ENCODE assay signal across 20 cellular contexts in the genomic region with DNA sequence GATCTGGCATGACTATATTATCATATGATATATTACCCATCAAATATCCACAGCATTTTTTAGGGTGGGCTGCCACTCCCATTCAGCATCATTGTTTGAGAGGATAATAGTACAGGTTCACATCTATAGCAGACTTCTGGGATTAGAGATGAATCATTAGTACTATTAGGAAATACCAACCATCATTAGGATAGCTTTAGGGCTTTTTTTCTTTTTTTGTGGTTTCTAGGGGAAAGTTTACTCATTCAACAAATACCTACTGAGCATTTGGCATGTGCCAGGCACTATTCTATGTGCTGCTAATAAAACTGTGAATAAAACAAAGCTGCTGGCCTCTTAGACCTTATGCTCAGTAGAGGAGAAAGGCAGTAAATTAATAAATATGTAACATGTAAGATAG. TPM values are rescaled to one million over a fixed set of nuclear protein-coding genes. Genes with fewer than 3 reads are reported as not detected.
DNase-seq lines count a peak whose midpoint lies in the region; ATAC-seq, FAIRE-seq and TF ChIP-seq lines count a peak whose summit lies in the region.
"Had no signal": no experiment of that assay in that cellular context is flagged by ENCODE, and none has a peak within 500 bp of the region (broad histone marks: within the 10 kb centered on the region; RNA-seq: fewer than 3 reads in every experiment).

No MANE protein-coding gene starts in this region.

- DNase-seq in A172 (ENCODE audit: low spot score) (peak; percentile 40), HS-27A (ENCODE audit: low read depth) (peak; percentile 31), GM12878 (ENCODE audit: low read depth, low spot score) (no peak), foreskin melanocyte (peak; percentile 32), NCI-H2171 treated with DMSO at 0.1 percent for 48 hours (lab: John Stamatoyannopoulos, UW) (no peak)
- DNase-seq in activated T-cell treated with anti-CD3 and anti-CD28 coated beads, Interleukin-2, amount 50 U/mL, for 72 hours: no peak
- no peak for DNase-seq in stimulated activated CD4-positive, alpha-beta T cell treated with anti-CD3 and anti-CD28 coated beads, Interleukin-2, amount 100 ng/mL, for 24 hours
- DNase-seq: 8988T; activated B cell treated with CpG ODN at 0.5 μM for 24 hours; activated naive CD4-positive, alpha-beta T cell treated with anti-CD3 and anti-CD28 coated beads for 36 hours; Calu3; NCI-H1694 treated with DMSO at 0.1 percent for 48 hours; NCI-H526; nephron progenitor cell; retina; stimulated activated CD4-positive, alpha-beta T cell treated with anti-CD3 and anti-CD28 coated beads, Interleukin-4, amount 100 ng/mL, for 24 hours had no signal

- SMC1A ChIA-PET in GM12878 (lab: Charles Lee; ENCODE audit: uncharacterized antibody, unreplicated experiment): interaction anchor here (0.9 to 1.3 kb wide), 8 partner anchors 9 to 206 kb away, joined by 3 to 6 read pairs (median 4); no protein-coding TSS in a partner anchor

- CTCF ChIA-PET in GM12878 (lab: Yijun Ruan, JAX): interaction anchor here (1.2 kb wide), 1 partner anchor 66 kb away, joined by 3 read pairs; no protein-coding TSS in a partner anchor

- peaks cover 0 to 2% of the 10 kb centered on the region in 2 donors for H3K9me3 Mint-ChIP-seq in activated T-cell treated with anti-CD3 and anti-CD28 coated beads, Interleukin-2, amount 50 U/mL, for 72 hours
- H3K9me3 Mint-ChIP-seq: nephron progenitor cell had no signal

- intact Hi-C loops in GM12878 (cut with micrococcal nuclease; ENCODE audit: unreplicated experiment): no loop called here

- no peaks in the 10 kb centered on the region for H4K20me1 ChIP-seq in GM12878 (ENCODE audit: control insufficient read depth, insufficient read depth)

- no peak for TF ChIP-seq POLR2A in GM12878 (IDR thresholded peaks at IDR 0.05; ENCODE audit: low read depth, low read length)

- H3K27ac Mint-ChIP-seq in activated T-cell treated with anti-CD3 and anti-CD28 coated beads, Interleukin-2, amount 50 U/mL, for 72 hours: no peak overlapping the region
- H3K27ac Mint-ChIP-seq: activated B cell treated with CpG ODN at 0.5 μM for 24 hours; activated naive CD4-positive, alpha-beta T cell treated with anti-CD3 and anti-CD28 coated beads for 36 hours; nephron progenitor cell had no signal

- no peaks in the 10 kb centered on the region for H3K79me2 ChIP-seq in GM12878 (ENCODE audit: control insufficient read depth, insufficient read depth, low read length)

- peaks cover 2 to 13% of the 10 kb centered on the region in 2 experiments; a peak in 3 of 4 replicates for H3K36me3 ChIP-seq in GM12878 (ENCODE audit: control insufficient read depth in 2 of 2, insufficient read depth in 2 of 2, low read length in 1 of 2)

- H3K4me3 Mint-ChIP-seq in activated T-cell treated with anti-CD3 and anti-CD28 coated beads, Interleukin-2, amount 50 U/mL, for 72 hours: no peak overlapping the region
- H3K4me3 Mint-ChIP-seq: activated B cell treated with CpG ODN at 0.5 μM for 24 hours; activated naive CD4-positive, alpha-beta T cell treated with anti-CD3 and anti-CD28 coated beads for 36 hours; nephron progenitor cell had no signal

- no peaks in the 10 kb centered on the region for H3K4me1 Mint-ChIP-seq in activated T-cell treated with anti-CD3 and anti-CD28 coated beads, Interleukin-2, amount 50 U/mL, for 72 hours (ENCODE audit: low read depth)
- H3K4me1 Mint-ChIP-seq: nephron progenitor cell had no signal

- no peak for TF ChIP-seq RAD21 in GM12878 (IDR thresholded peaks at IDR 0.05; ENCODE audit: insufficient read depth, low read depth, low read length)

- in situ Hi-C loops in GM12878 (cut with MboI): no loop called here

- no peaks in the 10 kb centered on the region for H3K4me1 ChIP-seq in GM12878 (ENCODE audit: control insufficient read depth, insufficient read depth, low read length)

- H3K27ac ChIP-seq in GM12878 (ENCODE audit: control insufficient read depth, insufficient read depth): no peak overlapping the region
- H3K27ac ChIP-seq: cardiac muscle cell, KMS-11 had no signal

- H2AFZ ChIP-seq in GM12878 (ENCODE audit: control insufficient read depth, low read depth, low read length): no peak overlapping the region

- POLR2A ChIA-PET in GM12878 (lab: Charles Lee): no interaction called here

- peak; percentile 21; the same call in 2 of the 3 replicates for ATAC-seq in GM12878
- no peak for ATAC-seq in activated T-cell treated with anti-CD3 and anti-CD28 coated beads, Interleukin-2, amount 50 U/mL, for 72 hours (replicated peaks in 1 of 2)
- ATAC-seq in GM21619 (IDR thresholded peaks at IDR 0.05; ENCODE audit: unreplicated experiment): no peak
- ATAC-seq: Panc1 had no signal

- no peak overlapping the region for H3K4me3 ChIP-seq in GM12878
- H3K4me3 ChIP-seq: cardiac muscle cell had no signal

- no peaks in the 10 kb centered on the region for H3K9me3 ChIP-seq in GM12878 (replicated peaks; ENCODE audit: control insufficient read depth, insufficient read depth, low read length)

- BruUV-seq in GM12878 (replicated peaks; lab: Mats Ljungman, UMichigan): no TSS peak

- no peaks in the 10 kb centered on the region for H3K27me3 ChIP-seq in GM12878 (replicated peaks in 1 of 2; ENCODE audit: control insufficient read depth in 2 of 2, insufficient read depth in 2 of 2, low read length in 1 of 2)
- H3K27me3 ChIP-seq: cardiac muscle cell had no signal

- TF ChIP-seq EP300 in GM12878 (IDR thresholded peaks at IDR 0.05; ENCODE audit: borderline replicate concordance in 1 of 2, control insufficient read depth in 1 of 2, low read depth in 2 of 2, low read length in 2 of 2): no peak

- peaks cover 2 to 9% of the 10 kb centered on the region in 2 donors for H3K36me3 Mint-ChIP-seq in activated T-cell treated with anti-CD3 and anti-CD28 coated beads, Interleukin-2, amount 50 U/mL, for 72 hours (ENCODE audit: insufficient read depth in 2 of 2)

- H3K27me3 Mint-ChIP-seq in activated T-cell treated with anti-CD3 and anti-CD28 coated beads, Interleukin-2, amount 50 U/mL, for 72 hours (ENCODE audit: low read depth): no peaks in the 10 kb centered on the region
- H3K27me3 Mint-ChIP-seq: activated B cell treated with CpG ODN at 0.5 μM for 24 hours had no signal

- no peak for FAIRE-seq in GM12878 (lab: Jason Lieb, UNC)

- H3K4me2 ChIP-seq in GM12878 (ENCODE audit: control insufficient read depth, insufficient read depth): no peak overlapping the region
- H3K4me2 ChIP-seq: KMS-11 had no signal

- no peak overlapping the region for H3K9ac ChIP-seq in GM12878 (ENCODE audit: control insufficient read depth, insufficient read depth, low read length)
- H3K9ac ChIP-seq: KMS-11 had no signal

- TF ChIP-seq CTCF in GM12878 (IDR thresholded peaks at IDR 0.05 in 2 of 3, conservative IDR thresholded peaks at IDR 0.05 in 1 of 3; ENCODE audit: control insufficient read depth in 2 of 3, extremely low read depth in 1 of 3, insufficient read depth in 1 of 3, low read depth in 3 of 3, low read length in 3 of 3): no peak

- RAD21 ChIA-PET in GM12878 (lab: Charles Lee; ENCODE audit: unreplicated experiment): interaction anchor here (0.8 to 1.0 kb wide), 2 partner anchors 23 to 194 kb away, joined by 3 read pairs; no protein-coding TSS in a partner anchor

TF ChIP-seq in GM12878, 131 proteins besides CTCF, POLR2A, EP300 and RAD21 (continues in another document):
- TF ChIP-seq ZNF274 (IDR thresholded peaks at IDR 0.05; ENCODE audit: insufficient read depth, insufficient read length): no peak
- no peak for TF ChIP-seq SUPT20H (IDR thresholded peaks at IDR 0.05; ENCODE audit: borderline replicate concordance, control insufficient read depth, low read depth, low read length)
- no peak for TF ChIP-seq ZNF24 (IDR thresholded peaks at IDR 0.05)
- TF ChIP-seq GABPA (IDR thresholded peaks at IDR 0.05; ENCODE audit: low read depth): no peak

RNA-seq across cellular contexts. Expression of a gene that starts 40.6 kb away (rescaled TPM):
- 23.7 and 29.1 TPM in 2 replicates for total RNA-seq in A172 (2014; rRNA removed; shearing (Covaris generic))
- 116 and 122 TPM in 2 replicates for total RNA-seq in GM12878 (2013; cell fraction: nucleolus; rRNA removed)
- total RNA-seq in GM12878 (2014; rRNA removed): 16.4 and 17.4 TPM in 2 replicates
- total RNA-seq in GM12878 (2014; rRNA removed; fragmentation: Illumina TruSeq; extraction: Trizol): 15.4 and 17.0 TPM in 2 replicates
- 30.5 and 31.3 TPM in 2 replicates for total RNA-seq in GM12878 (2021)
- polyA plus RNA-seq in GM12878 (2011; ENCODE audit: low read depth): 3.3 TPM
- polyA plus RNA-seq in GM12878 (2011; rRNA removed): 21.1 and 32.2 TPM in 2 replicates
- 9.8 and 10.6 TPM in 2 replicates for polyA plus RNA-seq in GM12878 (2011; cell fraction: cytosol; rRNA removed)
- 15.3 and 16.5 TPM in 2 replicates for polyA plus RNA-seq in GM12878 (2011; cell fraction: nucleus; rRNA removed)
- 5.7 and 6.2 TPM in 2 replicates for polyA plus RNA-seq in GM12878 (2012)
- polyA plus RNA-seq in GM12878 (2014; fragmentation: Illumina TruSeq; extraction: Trizol): 12.9 and 13.9 TPM in 2 replicates
- 1 to 10 TPM; 1.9 to 3.9 TPM for polyA plus RNA-seq in GM12878 (2014; fragmentation: Nextera tagmentation; extraction: Ambion mirVana)
- 9.0 and 9.8 TPM in 2 replicates for polyA plus RNA-seq in GM12878 (2014; rRNA removed)
- polyA plus RNA-seq in GM12878 (2016; fragmentation: Nextera tagmentation; extraction: Ambion mirVana): 10 to 100 TPM; 20.2 to 21.2 TPM
- polyA minus RNA-seq in GM12878 (2011; rRNA and poly(A)+ RNA removed): 50.0 and 50.3 TPM in 2 replicates
- 10.4 and 11.6 TPM in 2 replicates for polyA minus RNA-seq in GM12878 (2011; cell fraction: cytosol; rRNA and poly(A)+ RNA removed)
- 49.1 and 74.1 TPM in 2 replicates for polyA minus RNA-seq in GM12878 (2011; cell fraction: nucleus; rRNA and poly(A)+ RNA removed)
- 10 to 100 TPM; 30.6 to 30.9 TPM for total RNA-seq in activated T-cell treated with anti-CD3 and anti-CD28 coated beads, Interleukin-2, amount 50 U/mL, for 72 hours

RNA-seq across cellular contexts. Expression of a gene that starts 41.1 kb away (rescaled TPM):
- 16.4 and 18.1 TPM in 2 replicates for total RNA-seq in A172 (2014; rRNA removed; shearing (Covaris generic))
- total RNA-seq in GM12878 (2013; cell fraction: nucleolus; rRNA removed): 39.2 and 43.5 TPM in 2 replicates
- total RNA-seq in GM12878 (2014; rRNA removed) (13.9 and 16.9 TPM in 2 replicates), GM12878 (2014; rRNA removed; fragmentation: Illumina TruSeq; extraction: Trizol) (18.7 and 18.9 TPM in 2 replicates), GM12878 (2021) (11.4 and 12.9 TPM in 2 replicates)
- 3.9 TPM for polyA plus RNA-seq in GM12878 (2011; ENCODE audit: low read depth)
- polyA plus RNA-seq in GM12878 (2011; rRNA removed) (29.8 and 43.7 TPM in 2 replicates), GM12878 (2014; fragmentation: Illumina TruSeq; extraction: Trizol) (16.5 and 20.1 TPM in 2 replicates), GM12878 (2014; fragmentation: Nextera tagmentation; extraction: Ambion mirVana) (1 to 10 TPM; 4.8 to 5.2 TPM), GM12878 (2014; rRNA removed) (9.0 and 10.0 TPM in 2 replicates), GM12878 (2016; fragmentation: Nextera tagmentation; extraction: Ambion mirVana) (10 to 100 TPM; 14.2 to 16.4 TPM)
- polyA plus RNA-seq in GM12878 (2011; cell fraction: cytosol; rRNA removed): 13.0 and 16.5 TPM in 2 replicates
- polyA plus RNA-seq in GM12878 (2011; cell fraction: nucleus; rRNA removed): 19.5 and 20.5 TPM in 2 replicates
- 5.0 and 8.0 TPM in 2 replicates for polyA plus RNA-seq in GM12878 (2012)
- polyA minus RNA-seq in GM12878 (2011; rRNA and poly(A)+ RNA removed): 28.1 and 36.0 TPM in 2 replicates
- polyA minus RNA-seq in GM12878 (2011; cell fraction: cytosol; rRNA and poly(A)+ RNA removed): 8.7 and 11.2 TPM in 2 replicates
- polyA minus RNA-seq in GM12878 (2011; cell fraction: nucleus; rRNA and poly(A)+ RNA removed): 13.1 and 16.7 TPM in 2 replicates
- total RNA-seq in activated T-cell treated with anti-CD3 and anti-CD28 coated beads, Interleukin-2, amount 50 U/mL, for 72 hours: 10 to 100 TPM; 15.4 to 16.5 TPM

Comparison
In these comparisons a context has a peak if more than half of its experiments do, and no peak if none do; other contexts are left out.
1. DNase-seq: peak in A172 (single experiment), HS-27A (single experiment) and foreskin melanocyte (single experiment); none in GM12878 (single experiment), NCI-H2171 treated with DMSO at 0.1 percent for 48 hours (single experiment), activated T-cell treated with anti-CD3 and anti-CD28 coated beads, Interleukin-2, amount 50 U/mL, for 72 hours (0 of 2) and stimulated activated CD4-positive, alpha-beta T cell treated with anti-CD3 and anti-CD28 coated beads, Interleukin-2, amount 100 ng/mL, for 24 hours (0 of 2).